ENCODE assay signal across 9 cellular contexts in the genomic region with DNA sequence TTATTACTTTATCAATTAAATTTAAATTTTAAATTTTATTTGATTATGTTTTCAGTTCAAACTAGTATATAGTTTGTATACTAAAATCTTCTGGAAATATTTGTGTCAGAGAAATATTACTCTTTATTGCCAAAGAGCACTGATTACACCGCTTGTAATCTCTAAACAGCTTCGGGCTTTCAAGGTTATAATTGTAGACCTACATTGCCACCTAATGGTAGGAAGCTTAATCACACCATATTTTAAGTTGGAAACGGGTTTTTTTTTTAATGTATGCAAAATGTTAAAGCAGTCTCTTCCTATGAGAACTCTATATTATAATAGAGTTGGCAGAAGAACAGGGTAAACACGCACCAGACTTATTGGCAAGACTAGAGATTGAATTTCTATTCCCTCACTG. TPM values are rescaled to one million over a fixed set of nuclear protein-coding genes. Genes with fewer than 3 reads are reported as not detected.
A peak's percentile ranks its signal among the peaks of the same experiment; 100 is the strongest.
DNase-seq lines count a peak whose midpoint lies in the region; ATAC-seq and TF ChIP-seq lines count a peak whose summit lies in the region.
"Had no signal": no experiment of that assay in that cellular context is flagged by ENCODE, and none has a peak within 500 bp of the region (broad histone marks: within the 10 kb centered on the region; RNA-seq: fewer than 3 reads in every experiment).

No MANE protein-coding gene starts in this region.

- intact Hi-C loops in A673 (cut with micrococcal nuclease; ENCODE audit: unreplicated experiment) (loop anchor here (2.0 to 10.0 kb wide), 3 partner anchors 246 to 989 kb away; no protein-coding TSS in a partner anchor), ovary (cut with DNase I) (loop anchor here in 1 of 4 donors (10.0 kb wide), 1 partner anchor 269 kb away; no protein-coding TSS in a partner anchor), posterior vena cava (cut with DNase I) (loop anchor here in 1 of 2 donors (10.0 kb wide), 1 partner anchor 259 kb away; no protein-coding TSS in a partner anchor)

- no peak overlapping the region for H3K4me3 ChIP-seq in A673 (ENCODE audit: low read depth, low read length, poor library complexity, severe bottlenecking)
- no peak overlapping the region for H3K4me3 ChIP-seq in GM12865 (ENCODE audit: low read depth, low read length)
- H3K4me3 ChIP-seq in ovary: no peak overlapping the region

- H3K27me3 ChIP-seq in A673 (replicated peaks; ENCODE audit: insufficient read depth, low read depth, low read length, poor library complexity): peaks cover 5% of the 10 kb centered on the region
- no peaks in the 10 kb centered on the region for H3K27me3 ChIP-seq in ovary

- TF ChIP-seq EP300 in ovary (IDR thresholded peaks at IDR 0.05): no peak

- POLR2A ChIA-PET in A673 (lab: Charles Lee; ENCODE audit: low non-redundant PET): interaction anchor here (0.5 to 0.7 kb wide), 2 partner anchors 125 to 265 kb away, joined by 3 read pairs; no protein-coding TSS in a partner anchor

- H3K9me3 Mint-ChIP-seq in activated T-helper 17 cell treated with anti-CD3 and anti-CD28 coated beads, Interleukin-2, amount 50 U/mL, for 72 hours: no peaks in the 10 kb centered on the region
- H3K9me3 Mint-ChIP-seq: stimulated activated naive CD8-positive, alpha-beta T cell treated with anti-CD3 and anti-CD28 coated beads, Interleukin-15, Interleukin-2, amounts not matched to agents 100 ng/mL and 50 ng/mL, for 24 hours had no signal

- no peak overlapping the region for H3K27ac Mint-ChIP-seq in activated T-helper 17 cell treated with anti-CD3 and anti-CD28 coated beads, Interleukin-2, amount 50 U/mL, for 72 hours
- H3K27ac Mint-ChIP-seq: stimulated activated naive CD8-positive, alpha-beta T cell treated with anti-CD3 and anti-CD28 coated beads, Interleukin-15, Interleukin-2, amounts not matched to agents 100 ng/mL and 50 ng/mL, for 24 hours had no signal

- H3K36me3 ChIP-seq in A673 (ENCODE audit: insufficient read depth, low read length, poor library complexity, severe bottlenecking) (no peaks in the 10 kb centered on the region), ovary (no peaks in the 10 kb centered on the region)

- H3K27ac ChIP-seq in A673 (ENCODE audit: low read depth, low read length, poor library complexity, severe bottlenecking): no peak overlapping the region
- no peak overlapping the region for H3K27ac ChIP-seq in ovary

- peaks cover 3% of the 10 kb centered on the region for H3K27me3 Mint-ChIP-seq in activated T-helper 17 cell treated with anti-CD3 and anti-CD28 coated beads, Interleukin-2, amount 50 U/mL, for 72 hours
- H3K27me3 Mint-ChIP-seq: stimulated activated naive CD8-positive, alpha-beta T cell treated with anti-CD3 and anti-CD28 coated beads, Interleukin-15, Interleukin-2, amounts not matched to agents 100 ng/mL and 50 ng/mL, for 24 hours had no signal

- BruUV-seq in A673 (replicated peaks; lab: Mats Ljungman, UMichigan): no TSS peak

- 1 to 2% (median 2%) methylated on average over 4 of the region's 4 CpGs for WGBS in ovary, 3 donors

- H3K4me3 Mint-ChIP-seq in activated T-helper 17 cell treated with anti-CD3 and anti-CD28 coated beads, Interleukin-2, amount 50 U/mL, for 72 hours: no peak overlapping the region
- H3K4me3 Mint-ChIP-seq: stimulated activated naive CD8-positive, alpha-beta T cell treated with anti-CD3 and anti-CD28 coated beads, Interleukin-15, Interleukin-2, amounts not matched to agents 100 ng/mL and 50 ng/mL, for 24 hours had no signal

- CTCF ChIA-PET in A673 (lab: Charles Lee): interaction anchor here (0.6 to 1.3 kb wide), 8 partner anchors 70 to 811 kb away, joined by 3 to 5 read pairs (median 3); no protein-coding TSS in a partner anchor

- peak; percentile 71 for TF ChIP-seq CTCF in A673 (conservative IDR thresholded peaks at IDR 0.05; ENCODE audit: low read depth, low read length)
- TF ChIP-seq CTCF in GM12865 (IDR thresholded peaks at IDR 0.05; ENCODE audit: insufficient read depth, low read depth, low read length, missing control alignments): peak; percentile 52
- peak; percentile 27 to 45 (median 31) for TF ChIP-seq CTCF in ovary (IDR thresholded peaks at IDR 0.05)

- H3K4me1 Mint-ChIP-seq in activated T-helper 17 cell treated with anti-CD3 and anti-CD28 coated beads, Interleukin-2, amount 50 U/mL, for 72 hours: peaks cover 8% of the 10 kb centered on the region

- peaks cover 11% of the 10 kb centered on the region for H3K4me1 ChIP-seq in A673 (ENCODE audit: insufficient read depth, low read length, poor library complexity, severe bottlenecking)
- H3K4me1 ChIP-seq in ovary (ENCODE audit: insufficient read depth): no peaks in the 10 kb centered on the region

- no peaks in the 10 kb centered on the region for H3K36me3 Mint-ChIP-seq in activated T-helper 17 cell treated with anti-CD3 and anti-CD28 coated beads, Interleukin-2, amount 50 U/mL, for 72 hours (ENCODE audit: low read depth)

- DNase-seq in A673 (ENCODE audit: low spot score) (peak; percentile 76), GM12865 (ENCODE audit: low read depth) (peak; percentile 51), SK-N-DZ (ENCODE audit: low spot score) (peak; percentile 43), fibroblast of gingiva (ENCODE audit: low read depth) (peak; percentile 45), ovary (no peak), posterior vena cava (ENCODE audit: low spot score) (no peak)

- no peak for TF ChIP-seq POLR2A in ovary (IDR thresholded peaks at IDR 0.05)

- peak; percentile 66 for ATAC-seq in HG03378 (IDR thresholded peaks at IDR 0.05; ENCODE audit: unreplicated experiment)
- ATAC-seq in activated T-helper 17 cell treated with anti-CD3 and anti-CD28 coated beads, Interleukin-2, amount 50 U/mL, for 72 hours (replicated peaks): no peak

- H3K9me3 ChIP-seq in A673 (ENCODE audit: low read depth, low read length, poor library complexity, severe bottlenecking): no peaks in the 10 kb centered on the region
- no peaks in the 10 kb centered on the region for H3K9me3 ChIP-seq in ovary

RNA-seq across cellular contexts. Expression of gene NFXL1, which starts 19.4 kb away (rescaled TPM):
- total RNA-seq in A673 (2021): 12.1 and 16.7 TPM in 2 replicates
- polyA plus RNA-seq in SK-N-DZ (2014; cell fraction: cytosol; rRNA removed): 5.9 and 7.4 TPM in 2 replicates
- 17.2 and 25.9 TPM in 2 replicates for polyA plus RNA-seq in SK-N-DZ (2014; cell fraction: nucleus; rRNA removed)
- total RNA-seq in ovary: 10 to 100 TPM; 10.6 to 15.7 (median 14.5) TPM
- 1 to 10 TPM; 5.8 to 7.0 TPM for polyA plus RNA-seq in ovary
- 10 to 100 TPM in 1 of 2 donors, 1 to 10 TPM in 1; 9.9 to 14.6 TPM for total RNA-seq in posterior vena cava
- 10 to 100 TPM; 10.9 to 12.4 TPM for total RNA-seq in activated T-helper 17 cell treated with anti-CD3 and anti-CD28 coated beads, Interleukin-2, amount 50 U/mL, for 72 hours

Comparison
In these comparisons a context has a peak if more than half of its experiments do, and no peak if none do; other contexts are left out.
1. DNase-seq: peak in A673 (single experiment), GM12865 (single experiment), SK-N-DZ (single experiment) and fibroblast of gingiva (single experiment); none in ovary (0 of 5) and posterior vena cava (single experiment).
2. Peak in every context shown above with its lines, with median percentiles within 50 percentile points of each other: CTCF ChIP-seq.